In the genomic region with DNA sequence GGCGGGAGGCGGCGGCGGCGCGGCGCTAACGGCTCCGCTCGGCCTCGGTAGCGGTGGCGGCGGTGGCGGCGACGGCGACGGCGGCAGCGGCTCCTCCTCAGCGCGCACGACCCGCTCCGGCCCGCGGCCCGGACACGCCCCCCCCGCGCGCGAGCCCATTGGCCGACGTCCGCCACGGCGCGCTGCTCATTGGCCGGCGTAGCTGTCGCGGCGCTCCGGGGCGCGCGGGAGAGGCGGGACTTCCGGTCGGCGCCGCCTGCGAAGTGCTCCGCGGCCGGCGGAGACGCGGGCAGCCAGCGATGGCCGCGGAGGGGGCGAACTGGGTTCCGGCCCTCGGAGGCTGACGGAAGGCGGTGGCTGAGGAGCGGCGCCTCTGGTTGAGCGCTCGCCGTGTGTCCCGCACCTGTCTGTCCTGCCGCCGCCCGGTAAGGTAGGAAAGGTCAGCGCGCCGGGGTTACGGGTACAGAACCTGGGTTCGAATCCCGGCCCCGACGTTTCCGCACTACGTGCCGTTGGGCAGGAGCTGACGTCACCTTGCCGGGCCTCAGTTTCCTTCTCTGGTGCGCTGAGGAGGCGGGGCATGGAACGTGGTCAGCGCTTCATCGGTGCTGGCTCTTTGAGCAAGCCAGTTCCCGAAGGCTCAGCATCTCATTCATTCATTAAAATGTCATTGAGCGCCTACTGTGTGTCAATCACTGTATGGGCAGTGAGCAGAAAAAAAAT, we compare ENCODE assay signal across 1 cellular context.
TF ChIP-seq lines count a peak whose summit lies in the region.

A gene (minus strand): TSS at position 108 of the 723 bp plus-strand sequence. CDS start 13,826 bp downstream, outside the sequence.

TF ChIP-seq in HepG2, 621 proteins besides CTCF, POLR2A, EP300 and RAD21 (continued from another document and continues in another):
- TF ChIP-seq, protein P1, sequence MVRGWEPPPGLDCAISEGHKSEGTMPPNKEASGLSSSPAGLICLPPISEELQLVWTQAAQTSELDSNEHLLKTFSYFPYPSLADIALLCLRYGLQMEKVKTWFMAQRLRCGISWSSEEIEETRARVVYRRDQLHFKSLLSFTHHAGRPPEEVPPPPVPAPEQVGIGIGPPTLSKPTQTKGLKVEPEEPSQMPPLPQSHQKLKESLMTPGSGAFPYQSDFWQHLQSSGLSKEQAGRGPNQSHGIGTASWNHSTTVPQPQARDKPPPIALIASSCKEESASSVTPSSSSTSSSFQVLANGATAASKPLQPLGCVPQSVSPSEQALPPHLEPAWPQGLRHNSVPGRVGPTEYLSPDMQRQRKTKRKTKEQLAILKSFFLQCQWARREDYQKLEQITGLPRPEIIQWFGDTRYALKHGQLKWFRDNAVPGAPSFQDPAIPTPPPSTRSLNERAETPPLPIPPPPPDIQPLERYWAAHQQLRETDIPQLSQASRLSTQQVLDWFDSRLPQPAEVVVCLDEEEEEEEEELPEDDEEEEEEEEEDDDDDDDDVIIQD (CRISPR knock-in tag; IDR thresholded peaks at IDR 0.05; ENCODE audit: low read depth), result no peak
- TF ChIP-seq ZNF234 (CRISPR knock-in tag; conservative IDR thresholded peaks at IDR 0.05), result no peak
- TF ChIP-seq, protein P2, sequence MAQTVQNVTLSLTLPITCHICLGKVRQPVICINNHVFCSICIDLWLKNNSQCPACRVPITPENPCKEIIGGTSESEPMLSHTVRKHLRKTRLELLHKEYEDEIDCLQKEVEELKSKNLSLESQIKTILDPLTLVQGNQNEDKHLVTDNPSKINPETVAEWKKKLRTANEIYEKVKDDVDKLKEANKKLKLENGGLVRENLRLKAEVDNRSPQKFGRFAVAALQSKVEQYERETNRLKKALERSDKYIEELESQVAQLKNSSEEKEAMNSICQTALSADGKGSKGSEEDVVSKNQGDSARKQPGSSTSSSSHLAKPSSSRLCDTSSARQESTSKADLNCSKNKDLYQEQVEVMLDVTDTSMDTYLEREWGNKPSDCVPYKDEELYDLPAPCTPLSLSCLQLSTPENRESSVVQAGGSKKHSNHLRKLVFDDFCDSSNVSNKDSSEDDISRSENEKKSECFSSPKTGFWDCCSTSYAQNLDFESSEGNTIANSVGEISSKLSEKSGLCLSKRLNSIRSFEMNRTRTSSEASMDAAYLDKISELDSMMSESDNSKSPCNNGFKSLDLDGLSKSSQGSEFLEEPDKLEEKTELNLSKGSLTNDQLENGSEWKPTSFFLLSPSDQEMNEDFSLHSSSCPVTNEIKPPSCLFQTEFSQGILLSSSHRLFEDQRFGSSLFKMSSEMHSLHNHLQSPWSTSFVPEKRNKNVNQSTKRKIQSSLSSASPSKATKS (CRISPR knock-in tag; IDR thresholded peaks at IDR 0.05), result no peak
- no peak for TF ChIP-seq ZSCAN25 (CRISPR knock-in tag; IDR thresholded peaks at IDR 0.05)
- TF ChIP-seq ZNF333 (CRISPR knock-in tag; IDR thresholded peaks at IDR 0.05; ENCODE audit: borderline replicate concordance), result 0 out of 2 replicates have a peak, but pooled peaks have one; percentile 34
- TF ChIP-seq, protein P3, sequence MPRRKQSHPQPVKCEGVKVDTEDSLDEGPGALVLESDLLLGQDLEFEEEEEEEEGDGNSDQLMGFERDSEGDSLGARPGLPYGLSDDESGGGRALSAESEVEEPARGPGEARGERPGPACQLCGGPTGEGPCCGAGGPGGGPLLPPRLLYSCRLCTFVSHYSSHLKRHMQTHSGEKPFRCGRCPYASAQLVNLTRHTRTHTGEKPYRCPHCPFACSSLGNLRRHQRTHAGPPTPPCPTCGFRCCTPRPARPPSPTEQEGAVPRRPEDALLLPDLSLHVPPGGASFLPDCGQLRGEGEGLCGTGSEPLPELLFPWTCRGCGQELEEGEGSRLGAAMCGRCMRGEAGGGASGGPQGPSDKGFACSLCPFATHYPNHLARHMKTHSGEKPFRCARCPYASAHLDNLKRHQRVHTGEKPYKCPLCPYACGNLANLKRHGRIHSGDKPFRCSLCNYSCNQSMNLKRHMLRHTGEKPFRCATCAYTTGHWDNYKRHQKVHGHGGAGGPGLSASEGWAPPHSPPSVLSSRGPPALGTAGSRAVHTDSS (CRISPR knock-in tag; conservative IDR thresholded peaks at IDR 0.05), result 0 out of 2 replicates have a peak, but pooled peaks have one; percentile 72
- 0 out of 2 replicates have a peak, but pooled peaks have one; percentile 23 for TF ChIP-seq ZNF317 (CRISPR knock-in tag; IDR thresholded peaks at IDR 0.05)
- no peak for TF ChIP-seq ZFP36L1 (CRISPR knock-in tag; IDR thresholded peaks at IDR 0.05)
- no peak for TF ChIP-seq ZNF749 (CRISPR knock-in tag; IDR thresholded peaks at IDR 0.05; ENCODE audit: borderline replicate concordance)
- no peak for TF ChIP-seq GATAD2A (CRISPR knock-in tag; IDR thresholded peaks at IDR 0.05)
- TF ChIP-seq SAP130 (CRISPR knock-in tag; IDR thresholded peaks at IDR 0.05; ENCODE audit: low read depth), result peak; percentile 82
- TF ChIP-seq, protein P4, sequence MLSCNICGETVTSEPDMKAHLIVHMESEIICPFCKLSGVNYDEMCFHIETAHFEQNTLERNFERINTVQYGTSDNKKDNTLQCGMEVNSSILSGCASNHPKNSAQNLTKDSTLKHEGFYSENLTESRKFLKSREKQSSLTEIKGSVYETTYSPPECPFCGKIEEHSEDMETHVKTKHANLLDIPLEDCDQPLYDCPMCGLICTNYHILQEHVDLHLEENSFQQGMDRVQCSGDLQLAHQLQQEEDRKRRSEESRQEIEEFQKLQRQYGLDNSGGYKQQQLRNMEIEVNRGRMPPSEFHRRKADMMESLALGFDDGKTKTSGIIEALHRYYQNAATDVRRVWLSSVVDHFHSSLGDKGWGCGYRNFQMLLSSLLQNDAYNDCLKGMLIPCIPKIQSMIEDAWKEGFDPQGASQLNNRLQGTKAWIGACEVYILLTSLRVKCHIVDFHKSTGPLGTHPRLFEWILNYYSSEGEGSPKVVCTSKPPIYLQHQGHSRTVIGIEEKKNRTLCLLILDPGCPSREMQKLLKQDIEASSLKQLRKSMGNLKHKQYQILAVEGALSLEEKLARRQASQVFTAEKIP (CRISPR knock-in tag; IDR thresholded peaks at IDR 0.05; ENCODE audit: borderline replicate concordance), result no peak
- peak; percentile 88; the same call in 1 of the 2 replicates for TF ChIP-seq GTF3A (CRISPR knock-in tag; conservative IDR thresholded peaks at IDR 0.05)
- TF ChIP-seq XBP1 (CRISPR knock-in tag; IDR thresholded peaks at IDR 0.05), result no peak
- no peak for TF ChIP-seq SCMH1 (CRISPR knock-in tag; IDR thresholded peaks at IDR 0.05; ENCODE audit: borderline replicate concordance)
- TF ChIP-seq ZFP36 (IDR thresholded peaks at IDR 0.05; ENCODE audit: borderline replicate concordance, low read depth, low read length, partially characterized antibody), result no peak
- TF ChIP-seq, protein P5, sequence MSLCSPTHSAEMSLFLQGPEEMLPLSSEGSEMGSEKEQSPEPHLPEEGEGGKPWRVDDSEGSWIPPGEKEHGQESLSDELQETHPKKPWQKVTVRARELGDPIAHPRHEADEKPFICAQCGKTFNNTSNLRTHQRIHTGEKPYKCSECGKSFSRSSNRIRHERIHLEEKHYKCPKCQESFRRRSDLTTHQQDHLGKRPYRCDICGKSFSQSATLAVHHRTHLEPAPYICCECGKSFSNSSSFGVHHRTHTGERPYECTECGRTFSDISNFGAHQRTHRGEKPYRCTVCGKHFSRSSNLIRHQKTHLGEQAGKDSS (CRISPR knock-in tag; IDR thresholded peaks at IDR 0.05; ENCODE audit: borderline replicate concordance, low read depth), result peak; percentile 45; the same call in 1 of the 2 replicates
- TF ChIP-seq ZNF232 (CRISPR knock-in tag; IDR thresholded peaks at IDR 0.05; ENCODE audit: borderline replicate concordance), result peak; percentile 29; the same call in 1 of the 2 replicates
- TF ChIP-seq AHR (CRISPR knock-in tag; IDR thresholded peaks at IDR 0.05), result no peak; the same call in 1 of the 2 replicates
- no peak for TF ChIP-seq ZNF121 (CRISPR knock-in tag; IDR thresholded peaks at IDR 0.05)
- TF ChIP-seq, protein P6, sequence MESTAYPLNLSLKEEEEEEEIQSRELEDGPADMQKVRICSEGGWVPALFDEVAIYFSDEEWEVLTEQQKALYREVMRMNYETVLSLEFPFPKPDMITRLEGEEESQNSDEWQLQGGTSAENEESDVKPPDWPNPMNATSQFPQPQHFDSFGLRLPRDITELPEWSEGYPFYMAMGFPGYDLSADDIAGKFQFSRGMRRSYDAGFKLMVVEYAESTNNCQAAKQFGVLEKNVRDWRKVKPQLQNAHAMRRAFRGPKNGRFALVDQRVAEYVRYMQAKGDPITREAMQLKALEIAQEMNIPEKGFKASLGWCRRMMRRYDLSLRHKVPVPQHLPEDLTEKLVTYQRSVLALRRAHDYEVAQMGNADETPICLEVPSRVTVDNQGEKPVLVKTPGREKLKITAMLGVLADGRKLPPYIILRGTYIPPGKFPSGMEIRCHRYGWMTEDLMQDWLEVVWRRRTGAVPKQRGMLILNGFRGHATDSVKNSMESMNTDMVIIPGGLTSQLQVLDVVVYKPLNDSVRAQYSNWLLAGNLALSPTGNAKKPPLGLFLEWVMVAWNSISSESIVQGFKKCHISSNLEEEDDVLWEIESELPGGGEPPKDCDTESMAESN (CRISPR knock-in tag; conservative IDR thresholded peaks at IDR 0.05), result 0 out of 2 replicates have a peak, but pooled peaks have one; percentile 34
- TF ChIP-seq, protein P7, sequence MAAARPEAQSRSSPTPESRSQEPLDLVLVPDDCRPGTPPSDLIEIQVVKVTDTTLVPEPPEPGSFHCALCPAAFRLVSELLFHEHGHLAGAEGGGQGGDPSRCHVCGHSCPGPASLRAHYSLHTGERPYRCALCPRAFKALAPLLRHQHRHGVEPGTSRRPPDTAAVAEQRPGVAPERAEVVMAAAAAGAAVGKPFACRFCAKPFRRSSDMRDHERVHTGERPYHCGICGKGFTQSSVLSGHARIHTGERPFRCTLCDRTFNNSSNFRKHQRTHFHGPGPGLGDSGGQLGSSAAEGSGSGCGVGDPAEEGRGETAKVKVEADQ (CRISPR knock-in tag; IDR thresholded peaks at IDR 0.05; ENCODE audit: borderline replicate concordance), result no peak
- TF ChIP-seq, protein P8, sequence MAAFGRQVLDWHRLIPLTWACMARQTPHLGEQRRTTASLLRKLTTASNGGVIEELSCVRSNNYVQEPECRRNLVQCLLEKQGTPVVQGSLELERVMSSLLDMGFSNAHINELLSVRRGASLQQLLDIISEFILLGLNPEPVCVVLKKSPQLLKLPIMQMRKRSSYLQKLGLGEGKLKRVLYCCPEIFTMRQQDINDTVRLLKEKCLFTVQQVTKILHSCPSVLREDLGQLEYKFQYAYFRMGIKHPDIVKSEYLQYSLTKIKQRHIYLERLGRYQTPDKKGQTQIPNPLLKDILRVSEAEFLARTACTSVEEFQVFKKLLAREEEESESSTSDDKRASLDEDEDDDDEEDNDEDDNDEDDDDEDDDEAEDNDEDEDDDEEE (CRISPR knock-in tag; IDR thresholded peaks at IDR 0.05), result no peak
- TF ChIP-seq, protein P9, sequence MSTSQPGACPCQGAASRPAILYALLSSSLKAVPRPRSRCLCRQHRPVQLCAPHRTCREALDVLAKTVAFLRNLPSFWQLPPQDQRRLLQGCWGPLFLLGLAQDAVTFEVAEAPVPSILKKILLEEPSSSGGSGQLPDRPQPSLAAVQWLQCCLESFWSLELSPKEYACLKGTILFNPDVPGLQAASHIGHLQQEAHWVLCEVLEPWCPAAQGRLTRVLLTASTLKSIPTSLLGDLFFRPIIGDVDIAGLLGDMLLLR (CRISPR knock-in tag; IDR thresholded peaks at IDR 0.05), result 0 out of 2 replicates have a peak, but pooled peaks have one; percentile 51
- TF ChIP-seq ZNF264 (CRISPR knock-in tag; IDR thresholded peaks at IDR 0.05), result no peak
- TF ChIP-seq, protein P10, sequence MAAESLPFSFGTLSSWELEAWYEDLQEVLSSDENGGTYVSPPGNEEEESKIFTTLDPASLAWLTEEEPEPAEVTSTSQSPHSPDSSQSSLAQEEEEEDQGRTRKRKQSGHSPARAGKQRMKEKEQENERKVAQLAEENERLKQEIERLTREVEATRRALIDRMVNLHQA (CRISPR knock-in tag; IDR thresholded peaks at IDR 0.05), result no peak
- no peak for TF ChIP-seq ZNF143 (CRISPR knock-in tag; IDR thresholded peaks at IDR 0.05)
- TF ChIP-seq, protein P11, sequence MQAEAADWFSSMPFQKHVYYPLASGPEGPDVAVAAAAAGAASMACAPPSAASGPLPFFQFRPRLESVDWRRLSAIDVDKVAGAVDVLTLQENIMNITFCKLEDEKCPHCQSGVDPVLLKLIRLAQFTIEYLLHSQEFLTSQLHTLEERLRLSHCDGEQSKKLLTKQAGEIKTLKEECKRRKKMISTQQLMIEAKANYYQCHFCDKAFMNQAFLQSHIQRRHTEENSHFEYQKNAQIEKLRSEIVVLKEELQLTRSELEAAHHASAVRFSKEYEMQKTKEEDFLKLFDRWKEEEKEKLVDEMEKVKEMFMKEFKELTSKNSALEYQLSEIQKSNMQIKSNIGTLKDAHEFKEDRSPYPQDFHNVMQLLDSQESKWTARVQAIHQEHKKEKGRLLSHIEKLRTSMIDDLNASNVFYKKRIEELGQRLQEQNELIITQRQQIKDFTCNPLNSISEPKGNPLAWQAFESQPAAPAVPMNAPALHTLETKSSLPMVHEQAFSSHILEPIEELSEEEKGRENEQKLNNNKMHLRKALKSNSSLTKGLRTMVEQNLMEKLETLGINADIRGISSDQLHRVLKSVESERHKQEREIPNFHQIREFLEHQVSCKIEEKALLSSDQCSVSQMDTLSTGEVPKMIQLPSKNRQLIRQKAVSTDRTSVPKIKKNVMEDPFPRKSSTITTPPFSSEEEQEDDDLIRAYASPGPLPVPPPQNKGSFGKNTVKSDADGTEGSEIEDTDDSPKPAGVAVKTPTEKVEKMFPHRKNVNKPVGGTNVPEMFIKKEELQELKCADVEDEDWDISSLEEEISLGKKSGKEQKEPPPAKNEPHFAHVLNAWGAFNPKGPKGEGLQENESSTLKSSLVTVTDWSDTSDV (CRISPR knock-in tag; IDR thresholded peaks at IDR 0.05), result peak; percentile 74; the same call in 1 of the 2 replicates
- TF ChIP-seq ZNF34 (CRISPR knock-in tag; IDR thresholded peaks at IDR 0.05; ENCODE audit: borderline replicate concordance), result no peak
- 0 out of 2 replicates have a peak, but pooled peaks have one; percentile 33 for TF ChIP-seq ELF4 (CRISPR knock-in tag; IDR thresholded peaks at IDR 0.05; ENCODE audit: borderline replicate concordance)
